Comparison of ENCODE assay signal across 8 cellular contexts in genomic region chr3:122560680-122561079, GRCh38. TPM values are rescaled to one million over a fixed set of nuclear protein-coding genes. Genes with fewer than 3 reads are reported as not detected.
DNase-seq lines count a peak whose midpoint lies in the region; ATAC-seq and TF ChIP-seq lines count a peak whose summit lies in the region.

No MANE protein-coding gene starts in this region.

- in situ Hi-C loops in IMR-90 (cut with MboI; ENCODE audit: low sequenced_read_pairs), result no loop called here
- in situ Hi-C loops in Panc1 (cut with HindIII; ENCODE audit: low pct_unique_long_range_greater_than_20kb, low sequenced_read_pairs), result no loop called here

- H4K8ac ChIP-seq in IMR-90 (ENCODE audit: low read depth in 2 of 2, low read length in 2 of 2), result no peak overlapping the region

- H3K4me3 Mint-ChIP-seq in glutamatergic neuron (ENCODE audit: unreplicated experiment), result no peak overlapping the region

- intact Hi-C loops in IMR-90 (cut with micrococcal nuclease) (loop anchor here (1.0 to 10.0 kb wide), 5 partner anchors 102 to 464 kb away; partner anchors contain the start of gene SEMA5B), Panc1 (cut with micrococcal nuclease; ENCODE audit: unreplicated experiment) (loop anchor here (1.0 kb wide), 1 partner anchor 119 kb away; no protein-coding TSS in a partner anchor)

- CTCF ChIA-PET in IMR-90 (lab: Yijun Ruan, JAX) (interaction anchor here (7.3 kb wide), 1 partner anchor 119 kb away, joined by 34 read pairs; no protein-coding TSS in a partner anchor), Panc1 (lab: Charles Lee) (no interaction called here)

- no peaks in the 10 kb centered on the region for H4K20me1 ChIP-seq in IMR-90 (ENCODE audit: insufficient read depth, low read length)

- H3K9me3 Mint-ChIP-seq in glutamatergic neuron (ENCODE audit: unreplicated experiment), result peaks cover 2% of the 10 kb centered on the region

- H2BK120ac ChIP-seq in IMR-90 (ENCODE audit: low read depth, low read length), result no peak overlapping the region

- BruUV-seq in IMR-90 (replicated peaks; lab: Mats Ljungman, UMichigan) (no TSS peak), Panc1 (replicated peaks; lab: Mats Ljungman, UMichigan) (no TSS peak)

- H3K27ac Mint-ChIP-seq in glutamatergic neuron (ENCODE audit: unreplicated experiment), result no peak overlapping the region

- H3K36me3 ChIP-seq in IMR-90 (ENCODE audit: control insufficient read depth, insufficient read depth, low read length), result peaks cover 7% of the 10 kb centered on the region; the same call in 1 of the 2 replicates
- H3K36me3 ChIP-seq in Panc1 (ENCODE audit: control insufficient read depth, insufficient read depth, low read length), result no peaks in the 10 kb centered on the region

- H3K4me1 Mint-ChIP-seq in glutamatergic neuron (ENCODE audit: low read depth, unreplicated experiment), result no peaks in the 10 kb centered on the region

- H3K18ac ChIP-seq in IMR-90 (ENCODE audit: low read depth, low read length), result no peak overlapping the region

- H3K4me3 ChIP-seq in IMR-90 (ENCODE audit: insufficient read depth, low read depth, low read length) (no peak overlapping the region), Panc1 (ENCODE audit: low read depth in 2 of 2, low read length in 2 of 2) (no peak overlapping the region)

- no peaks in the 10 kb centered on the region for H3K36me3 Mint-ChIP-seq in glutamatergic neuron (ENCODE audit: unreplicated experiment)

- WGBS in IMR-90 (ENCODE audit: extremely low coverage in 2 of 2, insufficient read length in 1 of 2), 2 experiments, result no CpG with 5 or more reads among the region's 1 CpG

- no peak overlapping the region for H2AK9ac ChIP-seq in IMR-90 (replicated peaks; ENCODE audit: low read depth, low read length, poor library complexity)

- H3K9ac ChIP-seq in IMR-90 (ENCODE audit: low read depth, low read length), result no peak overlapping the region

- no peak overlapping the region for H3K23ac ChIP-seq in IMR-90 (ENCODE audit: low read depth, low read length)

- TF ChIP-seq CTCF in IMR-90 (conservative IDR thresholded peaks at IDR 0.05; ENCODE audit: low read depth, low read length), result peak; percentile 68
- peak; percentile 80 for TF ChIP-seq CTCF in Panc1 (IDR thresholded peaks at IDR 0.05)
- TF ChIP-seq CTCF in glutamatergic neuron (IDR thresholded peaks at IDR 0.05; ENCODE audit: partially characterized antibody, unreplicated experiment), result peak; percentile 33

- dilution Hi-C loops in IMR-90 (cut with HindIII; ENCODE audit: low sequenced_read_pairs, unreplicated experiment), result no loop called here

- no peak overlapping the region for H2AFZ ChIP-seq in IMR-90 (replicated peaks; ENCODE audit: low read length, poor library complexity)

- H3K4me2 ChIP-seq in IMR-90 (ENCODE audit: low read depth, low read length), result no peak overlapping the region

- no peaks in the 10 kb centered on the region for H3K27me3 ChIP-seq in IMR-90 (ENCODE audit: control insufficient read depth, insufficient read depth, low read length)
- no peaks in the 10 kb centered on the region for H3K27me3 ChIP-seq in Panc1 (ENCODE audit: control insufficient read depth, insufficient read depth, low read length)

- peaks cover 7% of the 10 kb centered on the region for H3K27me3 Mint-ChIP-seq in glutamatergic neuron (ENCODE audit: unreplicated experiment)

- no peak overlapping the region for H4K5ac ChIP-seq in IMR-90 (ENCODE audit: low read depth, low read length)

- H4K91ac ChIP-seq in IMR-90 (ENCODE audit: insufficient read depth, low read depth, low read length), result no peak overlapping the region

- H2BK5ac ChIP-seq in IMR-90 (ENCODE audit: low read depth, low read length, poor library complexity, severe bottlenecking), result no peak overlapping the region

- H3K4me1 ChIP-seq in IMR-90 (ENCODE audit: control insufficient read depth, insufficient read depth, low read length) (peaks cover 4% of the 10 kb centered on the region), Panc1 (ENCODE audit: control insufficient read depth, insufficient read depth, low read length) (peaks cover 3% of the 10 kb centered on the region; the same call in 1 of the 2 replicates)

- TF ChIP-seq POLR2A in IMR-90 (IDR thresholded peaks at IDR 0.05; ENCODE audit: low read depth, low read length), result no peak

- peak; percentile 14 to 32 (median 26) for DNase-seq in activated CD4-positive, CD25-positive, alpha-beta regulatory T cell (lab: John Stamatoyannopoulos, UW)
- no peak for DNase-seq in activated CD4-positive, CD25-positive, alpha-beta regulatory T cell treated with anti-CD3 and anti-CD28 coated beads, Interleukin-2, amount 50 U/mL, for 72 hours
- DNase-seq in IMR-90, result peak; percentile 71
- peak; percentile 62 for DNase-seq in Panc1 (ENCODE audit: low read depth, low spot score)
- peak; percentile 68 for DNase-seq in activated effector memory CD4-positive, alpha-beta T cell treated with anti-CD3 and anti-CD28 coated beads, Interleukin-2, amount 50 U/mL, for 16 hours
- no peak for DNase-seq in glutamatergic neuron
- DNase-seq in smooth muscle cell of the brain vasculature (ENCODE audit: low read depth, low spot score), result peak; percentile 41

- no peak overlapping the region for H2AK5ac ChIP-seq in IMR-90 (ENCODE audit: low read depth, low read length)

- POLR2A ChIA-PET in IMR-90 (lab: Charles Lee; ENCODE audit: unreplicated experiment), result interaction anchor here (0.7 kb wide), 1 partner anchor 218 kb away, joined by 3 read pairs; no protein-coding TSS in a partner anchor
- POLR2A ChIA-PET in Panc1 (lab: Charles Lee), result no interaction called here

- no peaks in the 10 kb centered on the region for H3K9me3 ChIP-seq in IMR-90 (ENCODE audit: control insufficient read depth, insufficient read depth, low read length)
- no peaks in the 10 kb centered on the region for H3K9me3 ChIP-seq in Panc1 (ENCODE audit: control insufficient read depth, insufficient read depth, low read depth, low read length)

- H3K56ac ChIP-seq in IMR-90 (ENCODE audit: extremely low read depth, insufficient read depth, low read length), result no peak overlapping the region

- H3K14ac ChIP-seq in IMR-90 (replicated peaks; ENCODE audit: low read depth, low read length), result no peak overlapping the region

- H3K4ac ChIP-seq in IMR-90 (ENCODE audit: low read depth, low read length), result no peak overlapping the region

- H2BK20ac ChIP-seq in IMR-90 (ENCODE audit: low read depth, low read length), result no peak overlapping the region

- no peak overlapping the region for H2BK15ac ChIP-seq in IMR-90 (ENCODE audit: low read depth, low read length)

- peak; percentile 66 for TF ChIP-seq RAD21 in IMR-90 (IDR thresholded peaks at IDR 0.05; ENCODE audit: low read length)

- ATAC-seq in IMR-90 (ENCODE audit: low read depth), result peak; percentile 25; the same call in 1 of the 2 replicates
- peak; percentile 44 for ATAC-seq in Panc1
- ATAC-seq in GM19452 (IDR thresholded peaks at IDR 0.05; ENCODE audit: unreplicated experiment), result no peak

- H3K27ac ChIP-seq in IMR-90 (ENCODE audit: insufficient read depth, low read length) (no peak overlapping the region), Panc1 (ENCODE audit: low read length) (no peak overlapping the region)

- peaks cover 11 to 18% of the 10 kb centered on the region in 2 experiments; a peak in 3 of 4 replicates for H3K79me1 ChIP-seq in IMR-90 (ENCODE audit: low read depth in 1 of 2, low read length in 2 of 2)

- H3K9me1 ChIP-seq in IMR-90 (ENCODE audit: insufficient read depth, low read length), result no peaks in the 10 kb centered on the region

TF ChIP-seq in IMR-90, 13 proteins besides CTCF, POLR2A, EP300 and RAD21 (continues in another document):
- TF ChIP-seq BHLHE40 (IDR thresholded peaks at IDR 0.05; ENCODE audit: low read depth, low read length) (no peak), CHD1 (IDR thresholded peaks at IDR 0.05; ENCODE audit: low read depth, low read length) (no peak), MXI1 (IDR thresholded peaks at IDR 0.05; ENCODE audit: borderline replicate concordance, low read depth, low read length) (no peak), CEBPB (IDR thresholded peaks at IDR 0.05; ENCODE audit: low read depth, low read length) (no peak), MAFK (IDR thresholded peaks at IDR 0.05; ENCODE audit: low read depth, low read length) (no peak), USF2 (IDR thresholded peaks at IDR 0.05; ENCODE audit: low read depth, low read length) (no peak)

RNA-seq across cellular contexts. Expression of gene PARP9, which starts 3.4 kb away (rescaled TPM):
- total RNA-seq in IMR-90 (2012; rRNA removed) (7.7 and 8.6 TPM in 2 replicates), Panc1 (2021; ENCODE audit: unreplicated experiment) (14.5 TPM), glutamatergic neuron (ENCODE audit: unreplicated experiment) (0.27 TPM)
- polyA plus RNA-seq in IMR-90 (2012; rRNA removed), result 5.5 and 6.7 TPM in 2 replicates
- 1.9 and 2.1 TPM in 2 replicates for polyA plus RNA-seq in IMR-90 (2012; cell fraction: cytosol; rRNA removed)
- polyA plus RNA-seq in IMR-90 (2012; cell fraction: nucleus; rRNA removed; ENCODE audit: low replicate concordance), result 1.3 and 9.0 TPM in 2 replicates
- polyA plus RNA-seq in Panc1 (2012; ENCODE audit: insufficient read length), result 8.3 TPM

RNA-seq across cellular contexts. Expression of gene DTX3L, which starts 3.5 kb away (rescaled TPM):
- total RNA-seq in IMR-90 (2012; rRNA removed), result 7.9 and 8.9 TPM in 2 replicates
- 3.0 and 4.1 TPM in 2 replicates for polyA plus RNA-seq in IMR-90 (2012; rRNA removed)
- 1.5 and 2.4 TPM in 2 replicates for polyA plus RNA-seq in IMR-90 (2012; cell fraction: cytosol; rRNA removed)
- 0.60 and 2.5 TPM in 2 replicates for polyA plus RNA-seq in IMR-90 (2012; cell fraction: nucleus; rRNA removed; ENCODE audit: low replicate concordance)
- total RNA-seq in Panc1 (2021; ENCODE audit: unreplicated experiment), result 32.3 TPM
- polyA plus RNA-seq in Panc1 (2012; ENCODE audit: insufficient read length), result 8.7 TPM
- total RNA-seq in glutamatergic neuron (ENCODE audit: unreplicated experiment), result 0.20 TPM

RNA-seq across cellular contexts. Expression of gene PARP15, which starts 16.8 kb away (rescaled TPM):
- total RNA-seq in IMR-90 (2012; rRNA removed), result not detected in 2 replicates
- 0.03 and 0.10 TPM in 2 replicates for polyA plus RNA-seq in IMR-90 (2012; rRNA removed)
- 0.03 TPM in 1 of 2 replicates, not detected in the other for polyA plus RNA-seq in IMR-90 (2012; cell fraction: cytosol; rRNA removed)
- polyA plus RNA-seq in IMR-90 (2012; cell fraction: nucleus; rRNA removed; ENCODE audit: low replicate concordance), result 0.08 and 0.57 TPM in 2 replicates
- total RNA-seq in Panc1 (2021; ENCODE audit: unreplicated experiment), result 0.21 TPM
- not detected for polyA plus RNA-seq in Panc1 (2012; ENCODE audit: insufficient read length)
- total RNA-seq in glutamatergic neuron (ENCODE audit: unreplicated experiment), result 0.29 TPM

RNA-seq across cellular contexts. Expression of gene KPNA1, which starts 45.9 kb away (rescaled TPM):
- total RNA-seq in IMR-90 (2012; rRNA removed) (53.3 and 112 TPM in 2 replicates), Panc1 (2021; ENCODE audit: unreplicated experiment) (118 TPM), glutamatergic neuron (ENCODE audit: unreplicated experiment) (86.1 TPM)
- polyA plus RNA-seq in IMR-90 (2012; rRNA removed), result 27.6 and 30.6 TPM in 2 replicates
- polyA plus RNA-seq in IMR-90 (2012; cell fraction: cytosol; rRNA removed), result 8.3 and 20.0 TPM in 2 replicates
- 5.5 and 27.1 TPM in 2 replicates for polyA plus RNA-seq in IMR-90 (2012; cell fraction: nucleus; rRNA removed; ENCODE audit: low replicate concordance)
- 44.9 TPM for polyA plus RNA-seq in Panc1 (2012; ENCODE audit: insufficient read length)

Comparison
In these comparisons a context has a peak if more than half of its experiments do, and no peak if none do; other contexts are left out.
1. DNase-seq: peak in activated CD4-positive, CD25-positive, alpha-beta regulatory T cell (4 of 4), IMR-90 (single experiment), Panc1 (single experiment), activated effector memory CD4-positive, alpha-beta T cell treated with anti-CD3 and anti-CD28 coated beads, Interleukin-2, amount 50 U/mL, for 16 hours (single experiment) and smooth muscle cell of the brain vasculature (single experiment); none in activated CD4-positive, CD25-positive, alpha-beta regulatory T cell treated with anti-CD3 and anti-CD28 coated beads, Interleukin-2, amount 50 U/mL, for 72 hours (single experiment) and glutamatergic neuron (single experiment).
2. Peak in every context shown above with its lines, with median percentiles within 50 percentile points of each other: CTCF ChIP-seq.